9 cellular contexts compared by ENCODE assay signal in genomic region chr12:47715393-47715876, GRCh38. TPM values are rescaled to one million over a fixed set of nuclear protein-coding genes. Genes with fewer than 3 reads are reported as not detected.
A peak's percentile ranks its signal among the peaks of the same experiment; 100 is the strongest.
DNase-seq lines count a peak whose midpoint lies in the region; ATAC-seq and TF ChIP-seq lines count a peak whose summit lies in the region.
"Had no signal": no experiment of that assay in that cellular context is flagged by ENCODE, and none has a peak within 500 bp of the region (broad histone marks: within the 10 kb centered on the region; RNA-seq: fewer than 3 reads in every experiment).

No MANE protein-coding gene starts in this region.

- no peaks in the 10 kb centered on the region for H3K27me3 ChIP-seq in CD4-positive, alpha-beta T cell (ENCODE audit: control insufficient read depth, insufficient read depth, low read length)
- H3K27me3 ChIP-seq in PC-3 (ENCODE audit: low read length) (no peaks in the 10 kb centered on the region), fibroblast of lung (ENCODE audit: control insufficient read depth, insufficient read depth, low read length) (no peaks in the 10 kb centered on the region)

- H3K27ac Mint-ChIP-seq in CD4-positive, alpha-beta T cell, result peak overlapping the region; percentile 21
- H3K27ac Mint-ChIP-seq in nephron progenitor cell, result no peak overlapping the region

- BruUV-seq in PC-3 (replicated peaks; lab: Mats Ljungman, UMichigan), result no TSS peak

- H3K27ac ChIP-seq in CD4-positive, alpha-beta T cell (ENCODE audit: low read depth, low read length), result no peak overlapping the region
- H3K27ac ChIP-seq in PC-3 (ENCODE audit: low read length) (no peak overlapping the region), fibroblast of lung (ENCODE audit: insufficient read depth, low read length) (no peak overlapping the region)

- no peaks in the 10 kb centered on the region for H3K9me3 ChIP-seq in CD4-positive, alpha-beta T cell (ENCODE audit: control insufficient read depth, low read length)
- H3K9me3 ChIP-seq in PC-3 (ENCODE audit: low read length), result no peaks in the 10 kb centered on the region
- no peaks in the 10 kb centered on the region for H3K9me3 ChIP-seq in fibroblast of lung (ENCODE audit: control insufficient read depth, insufficient read depth, low read depth, low read length)

- H3K4me2 ChIP-seq in PC-3 (ENCODE audit: low read length) (peak overlapping the region; percentile 82), fibroblast of lung (ENCODE audit: extremely low read depth, insufficient read depth, low read length) (peak overlapping the region; percentile 89)

- no peaks in the 10 kb centered on the region for H3K36me3 ChIP-seq in PC-3 (ENCODE audit: low read depth, low read length)
- no peaks in the 10 kb centered on the region for H3K36me3 ChIP-seq in fibroblast of lung (ENCODE audit: control insufficient read depth, insufficient read depth, low read length)

- in situ Hi-C loops in KBM-7 (cut with MboI; ENCODE audit: low pct_unique_long_range_greater_than_20kb, low sequenced_read_pairs), result no loop called here

- H3K4me1 Mint-ChIP-seq in CD4-positive, alpha-beta T cell (ENCODE audit: low read depth), result peaks cover 26% of the 10 kb centered on the region
- peaks cover 35% of the 10 kb centered on the region for H3K4me1 Mint-ChIP-seq in nephron progenitor cell

- peak; percentile 80 for TF ChIP-seq CTCF in CD4-positive, alpha-beta T cell (IDR thresholded peaks at IDR 0.05)
- TF ChIP-seq CTCF in PC-3 (conservative IDR thresholded peaks at IDR 0.05; ENCODE audit: low read depth, low read length) (peak; percentile 96), fibroblast of lung (conservative IDR thresholded peaks at IDR 0.05 in 1 of 2, IDR thresholded peaks at IDR 0.05 in 1 of 2; ENCODE audit: low read depth in 1 of 2, low read length in 2 of 2) (peak; percentile 71 to 74), nephron progenitor cell (IDR thresholded peaks at IDR 0.05) (peak; percentile 72)

- peak; percentile 72 for ATAC-seq in CD4-positive, alpha-beta T cell (ENCODE audit: poor library complexity)
- peak; percentile 85 for ATAC-seq in GM21381 (IDR thresholded peaks at IDR 0.05; ENCODE audit: unreplicated experiment)
- ATAC-seq in PC-3, result peak; percentile 74
- peak; percentile 85 for ATAC-seq in stimulated activated naive CD8-positive, alpha-beta T cell treated with anti-CD3 and anti-CD28 coated beads, Interleukin-15, Interleukin-2, amounts not matched to agents 100 U/mL and 50 U/mL, for 24 hours

- H3K4me3 Mint-ChIP-seq in CD4-positive, alpha-beta T cell, result peak overlapping the region; percentile 48
- H3K4me3 Mint-ChIP-seq in nephron progenitor cell, result no peak overlapping the region

- peak; percentile 64 to 82 (median 75) for DNase-seq in CD4-positive, alpha-beta T cell
- peak; percentile 76 for DNase-seq in KBM-7
- peak; percentile 91 for DNase-seq in PC-3
- DNase-seq in activated T-cell treated with anti-CD3 and anti-CD28 coated beads, Interleukin-2, amount 50 U/mL, for 1 hour, result peak; percentile 74
- DNase-seq in fibroblast of lung (ENCODE audit: low read depth in 2 of 2), result peak; percentile 73 to 75
- peak; percentile 82 for DNase-seq in nephron progenitor cell
- peak; percentile 81 for DNase-seq in stimulated activated naive CD8-positive, alpha-beta T cell treated with anti-CD3 and anti-CD28 coated beads, Interleukin-15, Interleukin-2, amounts not matched to agents 100 U/mL and 50 U/mL, for 24 hours

- H3K4me1 ChIP-seq in PC-3 (ENCODE audit: insufficient read depth, low read length) (peaks cover 13% of the 10 kb centered on the region; the same call in 1 of the 2 replicates), fibroblast of lung (ENCODE audit: control insufficient read depth, extremely low read depth, insufficient read depth, low read length) (peaks cover 8% of the 10 kb centered on the region)

- H3K9ac ChIP-seq in PC-3 (ENCODE audit: low read length), result no peak overlapping the region
- H3K9ac ChIP-seq in fibroblast of lung (ENCODE audit: insufficient read depth, low read length), result no peak overlapping the region

- CTCF ChIA-PET in CD4-positive, alpha-beta T cell (lab: Charles Lee), result interaction anchor here (0.6 to 2.1 kb wide), 16 partner anchors 21 to 683 kb away, joined by 3 to 19 read pairs (median 4); partner anchors contain the start of genes RAPGEF3 and VDR
- CTCF ChIA-PET in PC-3 (lab: Charles Lee), result interaction anchor here (1.0 to 1.1 kb wide), 2 partner anchors 66 to 123 kb away, joined by 3 to 5 read pairs; no protein-coding TSS in a partner anchor

- H3K27me3 Mint-ChIP-seq in CD4-positive, alpha-beta T cell, result no peaks in the 10 kb centered on the region
- peaks cover 3% of the 10 kb centered on the region for H3K27me3 Mint-ChIP-seq in nephron progenitor cell (ENCODE audit: low read depth, poor library complexity)

- no peaks in the 10 kb centered on the region for H3K9me2 ChIP-seq in PC-3 (replicated peaks; ENCODE audit: low read length)

- POLR2A ChIA-PET in CD4-positive, alpha-beta T cell (lab: Charles Lee), result interaction anchor here (1.2 to 1.9 kb wide), 4 partner anchors 9 to 122 kb away, joined by 3 to 5 read pairs (median 4); partner anchors contain the start of gene RPAP3
- POLR2A ChIA-PET in PC-3 (lab: Charles Lee; ENCODE audit: unreplicated experiment), result no interaction called here

- no peaks in the 10 kb centered on the region for H3K9me3 Mint-ChIP-seq in CD4-positive, alpha-beta T cell
- H3K9me3 Mint-ChIP-seq in nephron progenitor cell, result no peaks in the 10 kb centered on the region

- H4K20me1 ChIP-seq in PC-3 (ENCODE audit: low read length) (no peaks in the 10 kb centered on the region), fibroblast of lung (ENCODE audit: control insufficient read depth, extremely low read depth, insufficient read depth, low read length) (no peaks in the 10 kb centered on the region)

- no peaks in the 10 kb centered on the region for H3K36me3 Mint-ChIP-seq in CD4-positive, alpha-beta T cell (ENCODE audit: low read depth)
- no peaks in the 10 kb centered on the region for H3K36me3 Mint-ChIP-seq in nephron progenitor cell (ENCODE audit: low read depth)

- no peaks in the 10 kb centered on the region for H3F3A ChIP-seq in PC-3 (ENCODE audit: low read length, unreplicated experiment)

- H2AFZ ChIP-seq in PC-3 (ENCODE audit: low read length) (peak overlapping the region; percentile 66), fibroblast of lung (ENCODE audit: low read length) (no peak overlapping the region)

- intact Hi-C loops in CD4-positive, alpha-beta T cell (cut with DNase I, micrococcal nuclease), result loop anchor here (1.0 to 10.0 kb wide), 15 partner anchors 9 to 899 kb away; partner anchors contain the start of genes RPAP3 (in 1 of the 2), TMEM106C (in 1 of the 2) and ZNF641 (in 1 of the 2)
- intact Hi-C loops in PC-3 (cut with micrococcal nuclease), result loop anchor here (1.0 to 2.0 kb wide), 3 partner anchors 51 to 123 kb away; no protein-coding TSS in a partner anchor

- H3K79me2 ChIP-seq in PC-3 (ENCODE audit: low read length) (no peaks in the 10 kb centered on the region), fibroblast of lung (ENCODE audit: control insufficient read depth, insufficient read depth, low read length) (no peaks in the 10 kb centered on the region)

- peak overlapping the region; percentile 50 for H3K4me3 ChIP-seq in PC-3 (ENCODE audit: low read length)
- no peak overlapping the region for H3K4me3 ChIP-seq in fibroblast of lung (replicated peaks in 1 of 4; ENCODE audit: control extremely low read depth in 1 of 4, insufficient read depth in 1 of 4, low read depth in 3 of 4, low read length in 4 of 4)

RNA-seq across cellular contexts. Expression of gene RPAP3, which starts 9.6 kb away (rescaled TPM):
- total RNA-seq in CD4-positive, alpha-beta T cell, result 10 to 100 TPM; 24.6 to 26.4 TPM
- total RNA-seq in PC-3 (2014; rRNA removed) (20.3 and 22.1 TPM in 2 replicates), fibroblast of lung (11.3 and 12.1 TPM in 2 replicates)
- 21.0 and 23.8 TPM in 2 replicates for polyA plus RNA-seq in fibroblast of lung
- polyA plus RNA-seq in fibroblast of lung (2012), result 17.3 and 19.8 TPM in 2 replicates
- 0.11 and 0.12 TPM in 2 replicates for polyA minus RNA-seq in fibroblast of lung (ENCODE audit: low replicate concordance)

RNA-seq across cellular contexts. Expression of gene ENDOU, which starts 9.9 kb away (rescaled TPM):
- not detected for total RNA-seq in CD4-positive, alpha-beta T cell
- not detected in 2 replicates for total RNA-seq in PC-3 (2014; rRNA removed)
- 0.17 TPM in 1 of 2 replicates, not detected in the other for total RNA-seq in fibroblast of lung
- polyA plus RNA-seq in fibroblast of lung, result 0.07 and 0.09 TPM in 2 replicates
- polyA plus RNA-seq in fibroblast of lung (2012), result not detected in 2 replicates
- not detected in 2 replicates for polyA minus RNA-seq in fibroblast of lung (ENCODE audit: low replicate concordance)
- total RNA-seq: T-helper 2 cell treated with Interferon-gamma antibody and Interleukin-4, amounts not matched to agents 100 ng/mL and 5 ng/mL, for 36 hours had no signal

RNA-seq across cellular contexts. Expression of gene RAPGEF3, which starts 43.2 kb away (rescaled TPM):
- total RNA-seq in CD4-positive, alpha-beta T cell, result under 1 TPM; 0.17 to 0.33 TPM
- total RNA-seq in PC-3 (2014; rRNA removed) (6.7 and 9.3 TPM in 2 replicates), fibroblast of lung (1.0 and 2.8 TPM in 2 replicates)
- polyA plus RNA-seq in fibroblast of lung, result 0.83 and 0.95 TPM in 2 replicates
- 0.93 and 1.2 TPM in 2 replicates for polyA plus RNA-seq in fibroblast of lung (2012)
- 2.3 and 4.2 TPM in 2 replicates for polyA minus RNA-seq in fibroblast of lung (ENCODE audit: low replicate concordance)

RNA-seq across cellular contexts. Expression of gene SLC48A1, which starts 57.6 kb away (rescaled TPM):
- 1 to 10 TPM; 4.5 to 5.8 TPM for total RNA-seq in CD4-positive, alpha-beta T cell
- 21.4 and 22.3 TPM in 2 replicates for total RNA-seq in PC-3 (2014; rRNA removed)
- total RNA-seq in fibroblast of lung, result 12.8 and 18.7 TPM in 2 replicates
- polyA plus RNA-seq in fibroblast of lung, result 8.9 and 9.0 TPM in 2 replicates
- polyA plus RNA-seq in fibroblast of lung (2012), result 12.1 and 13.2 TPM in 2 replicates
- polyA minus RNA-seq in fibroblast of lung (ENCODE audit: low replicate concordance), result 20.9 and 22.7 TPM in 2 replicates
